Comparison of ENCODE assay signal across 10 cellular contexts in the genomic region with DNA sequence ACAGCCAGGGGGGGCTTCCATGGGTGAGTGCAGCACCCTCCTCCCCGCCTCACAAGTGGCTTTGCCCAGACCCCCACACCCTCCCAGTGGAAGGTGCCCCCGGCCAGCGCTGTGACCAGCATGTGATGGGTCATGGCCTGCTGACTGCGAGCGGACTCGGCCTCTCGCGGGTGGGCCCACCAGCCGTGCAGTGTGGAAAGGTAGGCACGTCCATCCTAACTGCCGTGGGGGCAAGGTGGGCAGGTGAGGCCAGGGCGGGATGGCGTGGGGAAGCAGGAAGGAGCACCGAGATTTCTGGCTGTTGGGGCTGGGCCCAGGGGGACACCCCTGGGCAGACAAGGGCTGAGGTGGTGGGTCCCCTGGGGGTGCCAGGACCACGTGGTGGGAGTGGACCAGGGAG. TPM values are rescaled to one million over a fixed set of nuclear protein-coding genes. Genes with fewer than 3 reads are reported as not detected.
"Had no signal": no experiment of that assay in that cellular context is flagged by ENCODE, and none has a peak within 500 bp of the region (broad histone marks: within the 10 kb centered on the region; RNA-seq: fewer than 3 reads in every experiment).

No MANE protein-coding gene starts in this region.

- FAIRE-seq: HepG2 had no signal

- H3K27ac ChIP-seq: HL-60, KMS-11 had no signal

- H3K9me3 ChIP-seq: HAP-1 had no signal

- H3K4me2 ChIP-seq: GM23338, KMS-11 had no signal

- DNase-seq: H7, KBM-7 had no signal

- H3K4me1 ChIP-seq: HAP-1 had no signal

- H2AFZ ChIP-seq: GM23338 had no signal

- H3K9ac ChIP-seq: KMS-11 had no signal

- H3K36me3 ChIP-seq: HAP-1 had no signal

- H3K4me3 ChIP-seq: GM23338, HAP-1 had no signal

RNA-seq across cellular contexts. Expression of a gene that starts 12.1 kb away (rescaled TPM):
- total RNA-seq: H4, H7, HT1080 had no signal
- polyA plus RNA-seq: GM23338, IgD-negative memory B cell had no signal

RNA-seq across cellular contexts. Expression of a gene that starts 14.8 kb away (rescaled TPM):
- total RNA-seq: H4, HepG2, HT1080 had no signal
- polyA plus RNA-seq: HepG2, IgD-negative memory B cell had no signal

RNA-seq across cellular contexts. Expression of a gene that starts 24.1 kb away (rescaled TPM):
- total RNA-seq: GM23338, H4, H7, HepG2, HT1080 had no signal
- polyA plus RNA-seq: GM23338, HepG2, IgD-negative memory B cell had no signal

RNA-seq across cellular contexts. Expression of a gene that starts 47.9 kb away (rescaled TPM):
- total RNA-seq: GM23338, H4, H7, HepG2, HT1080 had no signal
- polyA plus RNA-seq: GM23338, HepG2, IgD-negative memory B cell had no signal
